In the genomic region with DNA sequence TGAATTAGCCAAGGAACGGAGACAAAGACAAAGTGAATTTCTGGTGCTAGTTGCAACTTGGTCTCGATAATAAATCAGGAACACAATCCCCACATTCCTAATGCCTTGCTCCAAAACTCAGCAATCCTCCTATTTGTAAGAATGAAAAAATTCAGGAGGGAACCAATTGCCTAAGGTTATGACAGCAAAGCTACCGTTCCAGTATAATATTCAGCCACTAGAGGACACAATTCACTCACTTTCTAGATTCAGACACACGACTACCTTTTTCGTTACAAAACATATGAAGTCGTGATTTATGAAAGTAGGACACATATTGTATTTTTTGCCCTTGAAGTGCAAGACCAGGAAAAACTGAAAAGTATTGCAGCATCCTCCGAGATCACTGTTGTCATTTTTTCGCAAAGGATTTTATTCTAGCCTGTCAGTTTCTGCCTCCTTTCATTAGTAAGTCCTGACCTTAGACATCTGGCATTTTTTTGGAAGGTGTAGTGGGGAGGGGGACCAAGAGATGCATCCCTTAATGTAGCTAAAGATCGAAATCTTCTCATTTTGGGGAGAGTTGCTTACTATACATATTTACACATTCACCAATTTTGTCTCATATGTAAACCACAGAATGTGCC, we compare ENCODE assay signal across 9 cellular contexts.
DNase-seq lines count a peak whose midpoint lies in the region; ATAC-seq lines count a peak whose summit lies in the region.
"Had no signal": no experiment of that assay in that cellular context is flagged by ENCODE, and none has a peak within 500 bp of the region (broad histone marks: within the 10 kb centered on the region; RNA-seq: fewer than 3 reads in every experiment).

No MANE protein-coding gene starts in this region.

- H3K23ac ChIP-seq in mesendoderm (ENCODE audit: low read length) = no peak overlapping the region

- H3K9ac ChIP-seq in mesendoderm (ENCODE audit: low read length) = no peak overlapping the region

- H3K36me3 Mint-ChIP-seq in activated T-cell treated with anti-CD3 and anti-CD28 coated beads, Interleukin-2, amount 50 U/mL, for 72 hours (ENCODE audit: insufficient read depth in 2 of 2) = peaks cover 11 to 28% of the 10 kb centered on the region in 2 donors

- no peak for ATAC-seq in activated T-cell treated with anti-CD3 and anti-CD28 coated beads, Interleukin-2, amount 50 U/mL, for 72 hours (replicated peaks in 1 of 2)
- ATAC-seq in HG02571 (IDR thresholded peaks at IDR 0.05; ENCODE audit: unreplicated experiment) = no peak

- WGBS in mesendoderm (ENCODE audit: extremely low coverage, insufficient coverage, low lambda C conversion rate) = no CpG with 5 or more reads among the region's 9 CpGs

- H3K4me3 Mint-ChIP-seq in activated T-cell treated with anti-CD3 and anti-CD28 coated beads, Interleukin-2, amount 50 U/mL, for 72 hours = no peak overlapping the region
- H3K4me3 Mint-ChIP-seq: central memory CD8-positive, alpha-beta T cell had no signal

- H3K79me2 ChIP-seq in mesendoderm (ENCODE audit: control insufficient read depth, insufficient read depth, low read length) = no peaks in the 10 kb centered on the region

- H3K27ac Mint-ChIP-seq in activated T-cell treated with anti-CD3 and anti-CD28 coated beads, Interleukin-2, amount 50 U/mL, for 72 hours = peak overlapping the region; percentile 7

- no peak overlapping the region for H3K18ac ChIP-seq in mesendoderm (ENCODE audit: low read length)

- no peak overlapping the region for H4K5ac ChIP-seq in mesendoderm (ENCODE audit: low read length)

- H4K8ac ChIP-seq in mesendoderm (ENCODE audit: low read depth, low read length) = no peak overlapping the region

- H3K4me1 Mint-ChIP-seq in activated T-cell treated with anti-CD3 and anti-CD28 coated beads, Interleukin-2, amount 50 U/mL, for 72 hours (ENCODE audit: low read depth) = peaks cover 15% of the 10 kb centered on the region

- H3K56ac ChIP-seq in mesendoderm (ENCODE audit: low read length) = no peak overlapping the region

- DNase-seq in activated T-cell treated with anti-CD3 and anti-CD28 coated beads, Interleukin-2, amount 50 U/mL, for 72 hours = no peak
- no peak for DNase-seq in activated T-cell treated with anti-CD3 and anti-CD28 coated beads, Interleukin-2, amount 50 U/mL, for 48 hours
- peak; percentile 38 for DNase-seq in NCI-H748 (lab: John Stamatoyannopoulos, UW; ENCODE audit: unreplicated experiment)
- DNase-seq in dermis blood vessel endothelial cell = peak; percentile 64
- peak; percentile 43 for DNase-seq in mesendoderm
- no peak for DNase-seq in SK-N-DZ (ENCODE audit: low spot score)
- no peak for DNase-seq in stimulated activated CD4-positive, alpha-beta T cell treated with anti-CD3 and anti-CD28 coated beads, Interleukin-4, amount 100 ng/mL, for 1 hour

- H3K4me1 ChIP-seq in mesendoderm (ENCODE audit: control insufficient read depth, low read depth, low read length) = no peaks in the 10 kb centered on the region

- no peaks in the 10 kb centered on the region for H3K27me3 Mint-ChIP-seq in activated T-cell treated with anti-CD3 and anti-CD28 coated beads, Interleukin-2, amount 50 U/mL, for 72 hours (ENCODE audit: low read depth)
- H3K27me3 Mint-ChIP-seq: central memory CD8-positive, alpha-beta T cell had no signal

- no peaks in the 10 kb centered on the region for H3K9me3 Mint-ChIP-seq in activated T-cell treated with anti-CD3 and anti-CD28 coated beads, Interleukin-2, amount 50 U/mL, for 72 hours
- H3K9me3 Mint-ChIP-seq: central memory CD8-positive, alpha-beta T cell had no signal

- no peak overlapping the region for H2BK5ac ChIP-seq in mesendoderm (ENCODE audit: low read length)

- H3K36me3 ChIP-seq in mesendoderm (ENCODE audit: control insufficient read depth, insufficient read depth, low read length) = no peaks in the 10 kb centered on the region

- H3K4me2 ChIP-seq in mesendoderm (ENCODE audit: low read length) = no peak overlapping the region

- no peak overlapping the region for H2BK15ac ChIP-seq in mesendoderm (replicated peaks; ENCODE audit: low read depth)

- H3K27me3 ChIP-seq in mesendoderm (ENCODE audit: insufficient read depth, low read length, poor library complexity) = no peaks in the 10 kb centered on the region

- no peak overlapping the region for H3K27ac ChIP-seq in mesendoderm (ENCODE audit: low read depth, low read length)

- H3K4ac ChIP-seq in mesendoderm (ENCODE audit: low read depth, low read length) = no peak overlapping the region

- no peak overlapping the region for H2BK120ac ChIP-seq in mesendoderm (ENCODE audit: low read depth, low read length)

- H2AK5ac ChIP-seq in mesendoderm (ENCODE audit: low read length) = no peak overlapping the region

- H3K79me1 ChIP-seq in mesendoderm (ENCODE audit: low read length) = no peaks in the 10 kb centered on the region

- no peak overlapping the region for H3K4me3 ChIP-seq in mesendoderm (ENCODE audit: low read length)

Comparison
In these comparisons a context has a peak if more than half of its experiments do, and no peak if none do; other contexts are left out.
1. DNase-seq: peak in NCI-H748 (single experiment), dermis blood vessel endothelial cell (single experiment) and mesendoderm (single experiment); none in activated T-cell treated with anti-CD3 and anti-CD28 coated beads, Interleukin-2, amount 50 U/mL, for 72 hours (0 of 2), activated T-cell treated with anti-CD3 and anti-CD28 coated beads, Interleukin-2, amount 50 U/mL, for 48 hours (0 of 2), SK-N-DZ (single experiment) and stimulated activated CD4-positive, alpha-beta T cell treated with anti-CD3 and anti-CD28 coated beads, Interleukin-4, amount 100 ng/mL, for 1 hour (single experiment).